Comparison of ENCODE assay signal across 10 cellular contexts in the genomic region with DNA sequence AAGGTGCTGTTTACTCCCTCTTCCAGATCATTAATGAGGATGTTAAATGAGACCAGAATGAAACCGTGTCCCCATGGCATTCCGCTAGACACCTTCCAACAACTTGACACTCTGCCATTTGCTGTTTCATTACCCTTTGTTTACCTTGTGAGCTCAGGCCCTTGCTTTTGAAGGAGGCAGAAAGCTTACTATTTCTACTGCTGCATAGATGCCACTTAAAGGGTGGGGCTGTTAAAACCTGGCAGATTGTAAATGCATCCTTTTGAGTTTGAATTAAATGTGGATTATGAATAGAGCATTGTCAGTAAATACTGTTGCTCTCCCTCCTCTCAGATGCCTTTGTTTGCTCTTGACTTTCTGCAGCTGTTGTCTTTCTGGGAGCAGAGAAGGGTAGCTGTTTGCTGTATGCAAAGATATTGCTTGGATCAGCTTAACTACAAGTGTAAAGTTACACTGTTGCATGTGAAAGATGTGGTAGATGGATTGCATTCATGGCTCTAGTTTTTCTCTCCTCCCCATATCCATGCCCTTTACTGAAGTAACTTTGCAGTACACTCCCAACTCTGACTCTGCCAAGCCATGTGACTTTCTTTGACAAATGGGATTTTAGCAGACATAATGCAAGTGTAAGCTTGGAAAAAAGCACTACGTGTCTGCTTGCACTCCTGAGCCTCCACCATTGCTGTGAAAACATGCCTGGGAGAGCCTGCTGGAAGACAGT.
DNase-seq lines count a peak whose midpoint lies in the region; ATAC-seq and TF ChIP-seq lines count a peak whose summit lies in the region.
"Had no signal": no experiment of that assay in that cellular context is flagged by ENCODE, and none has a peak within 500 bp of the region (broad histone marks: within the 10 kb centered on the region; RNA-seq: fewer than 3 reads in every experiment).

No MANE protein-coding gene starts in this region.

- H3K27me3 Mint-ChIP-seq in CD4-positive, alpha-beta memory T cell = peaks cover 5 to 7% of the 10 kb centered on the region in 2 donors

- ATAC-seq in upper lobe of right lung (peak; percentile 60), GM18505 (IDR thresholded peaks at IDR 0.05; ENCODE audit: unreplicated experiment) (no peak), GM21576 (IDR thresholded peaks at IDR 0.05; ENCODE audit: unreplicated experiment) (no peak)

- CTCF ChIA-PET in CD4-positive, alpha-beta memory T cell (lab: Charles Lee; ENCODE audit: partially characterized antibody) = interaction anchor here (1.3 kb wide), 1 partner anchor 9 kb away, joined by 3 read pairs; no protein-coding TSS in a partner anchor

- H3K36me3 ChIP-seq in upper lobe of right lung = no peaks in the 10 kb centered on the region
- no peaks in the 10 kb centered on the region for H3K36me3 ChIP-seq in CD4-positive, alpha-beta memory T cell (ENCODE audit: insufficient read depth, low read length)
- H3K36me3 ChIP-seq: suprapubic skin had no signal

- no peak overlapping the region for H3K4me3 ChIP-seq in upper lobe of right lung
- no peak overlapping the region for H3K4me3 ChIP-seq in CD4-positive, alpha-beta memory T cell (ENCODE audit: low read length in 2 of 2)
- H3K4me3 ChIP-seq: coronary artery, suprapubic skin had no signal

- POLR2A ChIA-PET in CD4-positive, alpha-beta memory T cell (lab: Charles Lee; ENCODE audit: partially characterized antibody) = no interaction called here

- no peaks in the 10 kb centered on the region for H3K27me3 ChIP-seq in upper lobe of right lung
- H3K27me3 ChIP-seq in CD4-positive, alpha-beta memory T cell (ENCODE audit: insufficient read depth, low read length) = no peaks in the 10 kb centered on the region
- H3K27me3 ChIP-seq: suprapubic skin had no signal

- H3K27ac ChIP-seq in upper lobe of right lung = no peak overlapping the region
- H3K27ac ChIP-seq in CD4-positive, alpha-beta memory T cell (ENCODE audit: low read depth, low read length) = no peak overlapping the region
- H3K27ac ChIP-seq: coronary artery, suprapubic skin had no signal

- no peak for TF ChIP-seq POLR2A in GM18505 (IDR thresholded peaks at IDR 0.05; ENCODE audit: borderline replicate concordance, extremely low read depth, insufficient read depth, insufficient read length)

- no peaks in the 10 kb centered on the region for H3K9me3 ChIP-seq in upper lobe of right lung
- H3K9me3 ChIP-seq in CD4-positive, alpha-beta memory T cell (ENCODE audit: control insufficient read depth in 1 of 2, low read length in 2 of 2) = no peaks in the 10 kb centered on the region
- H3K9me3 ChIP-seq: suprapubic skin had no signal

- peaks cover 0 to 2% (median 0%) of the 10 kb centered on the region in 8 donors for H3K9me3 Mint-ChIP-seq in CD4-positive, alpha-beta memory T cell

- H3K4me3 Mint-ChIP-seq in CD4-positive, alpha-beta memory T cell = no peak overlapping the region

- intact Hi-C loops in upper lobe of right lung (cut with DNase I) = no loop called here
- intact Hi-C loops in CD4-positive, alpha-beta memory T cell (cut with micrococcal nuclease) = no loop called here

- no peak for TF ChIP-seq CTCF in upper lobe of right lung (IDR thresholded peaks at IDR 0.05)

- DNase-seq in NCI-H2107 treated with DMSO at 0.1 percent for 48 hours (lab: John Stamatoyannopoulos, UW; ENCODE audit: unreplicated experiment) = peak; percentile 17
- DNase-seq in NCI-H2107 (lab: John Stamatoyannopoulos, UW) = no peak
- peak; percentile 26 for DNase-seq in SK-MEL-5 (ENCODE audit: low read depth, low spot score)
- DNase-seq in inferior parietal cortex (ENCODE audit: extremely low spot score) = peak; percentile 84
- no peak for DNase-seq in upper lobe of right lung
- no peak for DNase-seq in CD4-positive, alpha-beta memory T cell

- no peaks in the 10 kb centered on the region for H3K36me3 Mint-ChIP-seq in CD4-positive, alpha-beta memory T cell

- H3K4me1 Mint-ChIP-seq in CD4-positive, alpha-beta memory T cell = peaks cover 0 to 4% (median 2%) of the 10 kb centered on the region in 4 donors

- no peak overlapping the region for H3K27ac Mint-ChIP-seq in CD4-positive, alpha-beta memory T cell

- in situ Hi-C loops in SK-MEL-5 (cut with HindIII; ENCODE audit: low pct_unique_long_range_greater_than_20kb, low sequenced_read_pairs) = no loop called here

- H3K4me1 ChIP-seq in upper lobe of right lung = peaks cover 9% of the 10 kb centered on the region
- no peaks in the 10 kb centered on the region for H3K4me1 ChIP-seq in CD4-positive, alpha-beta memory T cell (ENCODE audit: insufficient read depth, low read length)

Comparison
In these comparisons a context has a peak if more than half of its experiments do, and no peak if none do; other contexts are left out.
1. DNase-seq: peak in NCI-H2107 treated with DMSO at 0.1 percent for 48 hours (single experiment), SK-MEL-5 (single experiment) and inferior parietal cortex (single experiment); none in NCI-H2107 (single experiment), upper lobe of right lung (single experiment) and CD4-positive, alpha-beta memory T cell (0 of 5).